10 cellular contexts compared by ENCODE assay signal in genomic region chr1:164565356-164565755, GRCh38. TPM values are rescaled to one million over a fixed set of nuclear protein-coding genes. Genes with fewer than 3 reads are reported as not detected.
DNase-seq lines count a peak whose midpoint lies in the region; ATAC-seq and TF ChIP-seq lines count a peak whose summit lies in the region.
"Had no signal": no experiment of that assay in that cellular context is flagged by ENCODE, and none has a peak within 500 bp of the region (broad histone marks: within the 10 kb centered on the region; RNA-seq: fewer than 3 reads in every experiment).

No MANE protein-coding gene starts in this region.

- CTCF ChIA-PET in AG04450 (lab: Charles Lee), result no interaction called here

- H3K4me3 ChIP-seq in AG04450 (ENCODE audit: low read depth, low read length) (peak overlapping the region; percentile 12; the same call in 1 of the 2 replicates), adipocyte (ENCODE audit: low read length) (peak overlapping the region; percentile 69), right atrium auricular region (peak overlapping the region; percentile 0 to 77), prostate gland (peak overlapping the region in 1 of 2 donors; percentile 12)

- H3K36me3 ChIP-seq in adipocyte (ENCODE audit: control insufficient read depth, insufficient read depth, low read length, severe bottlenecking), result peaks cover 15% of the 10 kb centered on the region
- no peaks in the 10 kb centered on the region for H3K36me3 ChIP-seq in right atrium auricular region
- no peaks in the 10 kb centered on the region for H3K36me3 ChIP-seq in prostate gland

- TF ChIP-seq POLR2A in prostate gland (IDR thresholded peaks at IDR 0.05), result no peak

- H3K4me1 ChIP-seq in adipocyte (ENCODE audit: control insufficient read depth, insufficient read depth, low read length), result peaks cover 45% of the 10 kb centered on the region
- peaks cover 0 to 33% of the 10 kb centered on the region in 2 donors for H3K4me1 ChIP-seq in right atrium auricular region
- H3K4me1 ChIP-seq in prostate gland (replicated peaks), result no peaks in the 10 kb centered on the region

- no peak for ATAC-seq in GM18873 (IDR thresholded peaks at IDR 0.05; ENCODE audit: low FRiP score, unreplicated experiment)

- intact Hi-C loops in prostate gland (cut with DNase I), result no loop called here

- POLR2A ChIA-PET in AG04450 (lab: Yijun Ruan, JAX), result interaction anchor here (0.5 kb wide), 1 partner anchor 210 kb away, joined by 3 read pairs; no protein-coding TSS in a partner anchor

- H3K27me3 ChIP-seq in AG04450 (ENCODE audit: control insufficient read depth, insufficient read depth, low read length) (no peaks in the 10 kb centered on the region), adipocyte (replicated peaks; ENCODE audit: control insufficient read depth, insufficient read depth, low read length) (no peaks in the 10 kb centered on the region), right atrium auricular region (no peaks in the 10 kb centered on the region), prostate gland (replicated peaks; ENCODE audit: insufficient read depth) (no peaks in the 10 kb centered on the region)

- H3K27ac ChIP-seq in AG04450 (ENCODE audit: low read depth, low read length), result no peak overlapping the region
- peak overlapping the region; percentile 90 to 91 for H3K27ac ChIP-seq in right atrium auricular region
- peak overlapping the region; percentile 87 to 90 for H3K27ac ChIP-seq in prostate gland

- 12% methylated on average over 2 of the region's 2 CpGs for WGBS in prostate gland

- TF ChIP-seq CTCF in AG04450 (IDR thresholded peaks at IDR 0.05; ENCODE audit: low read depth, low read length) (no peak), right atrium auricular region (IDR thresholded peaks at IDR 0.05) (no peak), prostate gland (IDR thresholded peaks at IDR 0.05) (no peak)

- H3K9ac ChIP-seq in adipocyte (ENCODE audit: low read length), result peak overlapping the region; percentile 34

- no peaks in the 10 kb centered on the region for H3K9me3 ChIP-seq in AG04450 (ENCODE audit: control insufficient read depth, insufficient read depth, low read length)
- H3K9me3 ChIP-seq in adipocyte (ENCODE audit: control insufficient read depth, low read length), result no peaks in the 10 kb centered on the region
- H3K9me3 ChIP-seq in right atrium auricular region, result no peaks in the 10 kb centered on the region
- H3K9me3 ChIP-seq in prostate gland, result no peaks in the 10 kb centered on the region

- DNase-seq in AG04450 (ENCODE audit: low read depth, low spot score), result no peak
- no peak for DNase-seq in adipocyte (ENCODE audit: low read depth)
- no peak for DNase-seq in right atrium auricular region (ENCODE audit: low spot score)
- no peak for DNase-seq in prostate gland (ENCODE audit: low spot score)
- DNase-seq in middle frontal gyrus (ENCODE audit: extremely low spot score, low spot score), result no peak
- DNase-seq in AG08395 (ENCODE audit: low spot score), result no peak
- DNase-seq in DMS 273 (lab: John Stamatoyannopoulos, UW; ENCODE audit: unreplicated experiment), result no peak
- DNase-seq: NCI-H226; stimulated activated CD4-positive, alpha-beta T cell treated with anti-CD3 and anti-CD28 coated beads, Interleukin-2, amount 100 ng/mL, for 48 hours had no signal

RNA-seq across cellular contexts. Expression of gene PBX1, which starts 6.4 kb away (rescaled TPM):
- polyA plus RNA-seq in AG04450 (2011; rRNA removed), result 46.6 and 49.9 TPM in 2 replicates
- polyA minus RNA-seq in AG04450 (2011; rRNA and poly(A)+ RNA removed), result 68.7 and 73.2 TPM in 2 replicates
- total RNA-seq in right atrium auricular region (10 to 100 TPM; 33.3 to 37.4 TPM), prostate gland (10 to 100 TPM; 50.2 to 60.4 TPM)
